ENCODE assay signal across 20 cellular contexts in genomic region chr11:86261328-86261727, GRCh38.
"Had no signal": no experiment of that assay in that cellular context is flagged by ENCODE, and none has a peak within 500 bp of the region (broad histone marks: within the 10 kb centered on the region; RNA-seq: fewer than 3 reads in every experiment).

No MANE protein-coding gene starts in this region.

- H3K9me3 ChIP-seq: breast epithelium, esophagus squamous epithelium, gastroesophageal sphincter, tibial artery had no signal

- ATAC-seq: activated T-cell treated with anti-CD3 and anti-CD28 coated beads, Interleukin-2, amount 50 U/mL, for 4 hours; gastroesophageal sphincter; left lobe of liver; naive thymus-derived CD4-positive, alpha-beta T cell; sciatic nerve; stimulated activated effector memory CD8-positive, alpha-beta T cell treated with anti-CD3 and anti-CD28 coated beads, Interleukin-12 subunit alpha, Interleukin-12 subunit beta, amount 100 ng/mL, for 72 hours; stimulated activated naive CD8-positive, alpha-beta T cell treated with anti-CD3 and anti-CD28 coated beads, Interleukin-15, amount 100 ng/mL, for 72 hours had no signal

- DNase-seq: activated CD4-positive, alpha-beta memory T cell treated with anti-CD3 and anti-CD28 coated beads, Interleukin-2, amount 10 ng/mL, durations not matched to agents 7 days and 5 days; activated naive CD4-positive, alpha-beta T cell treated with Interleukin-2 at 50 U/mL for 16 hours; activated naive CD8-positive, alpha-beta T cell treated with anti-CD3 and anti-CD28 coated beads for 36 hours; activated T-cell treated with anti-CD3 and anti-CD28 coated beads, Interleukin-2, amount 50 U/mL, for 4 hours; esophagus squamous epithelium; head of caudate nucleus; kidney; naive thymus-derived CD4-positive, alpha-beta T cell; small intestine; stimulated activated CD4-positive, alpha-beta T cell treated with anti-CD3 and anti-CD28 coated beads, Interleukin-2, amount 100 ng/mL, for 24 hours; stimulated activated naive CD8-positive, alpha-beta T cell treated with anti-CD3 and anti-CD28 coated beads, Interleukin-15, amount 100 ng/mL, for 72 hours; T-helper 9 cell; tibial artery had no signal

- H3K36me3 ChIP-seq: breast epithelium had no signal

- H3K27me3 ChIP-seq: breast epithelium, esophagus squamous epithelium, gastroesophageal sphincter, tibial artery had no signal

- H3K4me1 ChIP-seq: breast epithelium, esophagus squamous epithelium, gastroesophageal sphincter, tibial artery had no signal

- FAIRE-seq: colon, kidney, small intestine had no signal

- H3K27ac ChIP-seq: breast epithelium, esophagus squamous epithelium, gastroesophageal sphincter, tibial artery had no signal

- H3K4me3 ChIP-seq: breast epithelium, esophagus squamous epithelium, gastroesophageal sphincter, lung, tibial artery had no signal
